Comparison of ENCODE assay signal across 1 cellular context in genomic region chr10:43857206-43857952, GRCh38.
TF ChIP-seq lines count a peak whose summit lies in the region.

No MANE protein-coding gene starts in this region.

TF ChIP-seq in HepG2, 621 proteins besides CTCF, POLR2A, EP300 and RAD21 (continued from another document):
- TF ChIP-seq, protein P1, sequence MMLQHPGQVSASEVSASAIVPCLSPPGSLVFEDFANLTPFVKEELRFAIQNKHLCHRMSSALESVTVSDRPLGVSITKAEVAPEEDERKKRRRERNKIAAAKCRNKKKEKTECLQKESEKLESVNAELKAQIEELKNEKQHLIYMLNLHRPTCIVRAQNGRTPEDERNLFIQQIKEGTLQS (CRISPR knock-in tag; IDR thresholded peaks at IDR 0.05): no peak
